32 cellular contexts compared by ENCODE assay signal in the genomic region with DNA sequence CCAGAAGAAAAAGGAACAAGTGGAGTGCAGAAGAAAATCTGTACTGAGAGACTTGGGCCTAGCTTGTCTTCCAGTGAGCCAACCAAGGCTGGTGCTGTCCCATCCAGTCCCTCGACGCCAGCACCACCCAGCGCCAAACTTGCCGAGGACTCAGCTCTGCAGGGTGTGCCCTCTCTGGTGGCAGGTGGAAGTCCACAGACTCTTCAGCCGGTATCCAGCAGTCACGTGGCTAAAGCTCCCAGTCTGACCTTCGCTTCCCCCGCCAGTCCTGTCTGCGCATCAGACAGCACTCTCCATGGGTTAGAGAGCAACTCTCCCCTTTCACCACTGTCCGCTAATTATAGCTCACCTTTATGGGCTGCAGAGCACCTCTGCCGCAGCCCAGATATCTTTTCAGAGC. TPM values are rescaled to one million over a fixed set of nuclear protein-coding genes. Genes with fewer than 3 reads are reported as not detected.
A peak's percentile ranks its signal among the peaks of the same experiment; 100 is the strongest.
DNase-seq lines count a peak whose midpoint lies in the region; ATAC-seq and TF ChIP-seq lines count a peak whose summit lies in the region.
"Had no signal": no experiment of that assay in that cellular context is flagged by ENCODE, and none has a peak within 500 bp of the region (broad histone marks: within the 10 kb centered on the region; RNA-seq: fewer than 3 reads in every experiment).

No MANE protein-coding gene starts in this region.

- H3K27ac ChIP-seq in right atrium auricular region, result peak overlapping the region; percentile 47 to 52
- H3K27ac ChIP-seq: SK-N-MC had no signal

- H3K36me3 Mint-ChIP-seq in WTC11 (peaks cover 51% of the 10 kb centered on the region), endothelial cell (ENCODE audit: low read depth, unreplicated experiment) (peaks cover 30% of the 10 kb centered on the region)
- H3K36me3 Mint-ChIP-seq in stimulated activated memory B cell treated with anti-CD40 and anti-IgM and Interleukin-4, amounts not matched to agents 10 μg/mL and 1 μg/mL and 100 μg/mL, for 72 hours, result peaks cover 58% of the 10 kb centered on the region
- H3K36me3 Mint-ChIP-seq in activated CD4-positive, alpha-beta T cell treated with anti-CD3 and anti-CD28 coated beads, Interleukin-2, amount 10 ng/mL, durations not matched to agents 24 days and 14 days (ENCODE audit: low read depth), result peaks cover 31% of the 10 kb centered on the region

- H3K27me3 Mint-ChIP-seq in WTC11 (ENCODE audit: low read depth), result no peaks in the 10 kb centered on the region
- H3K27me3 Mint-ChIP-seq in endothelial cell (ENCODE audit: unreplicated experiment), result peaks cover 4% of the 10 kb centered on the region
- H3K27me3 Mint-ChIP-seq in stimulated activated memory B cell treated with anti-CD40 and anti-IgM and Interleukin-4, amounts not matched to agents 10 μg/mL and 1 μg/mL and 100 μg/mL, for 72 hours, result no peaks in the 10 kb centered on the region
- H3K27me3 Mint-ChIP-seq in activated CD4-positive, alpha-beta T cell treated with anti-CD3 and anti-CD28 coated beads, Interleukin-2, amount 10 ng/mL, durations not matched to agents 24 days and 14 days, result no peaks in the 10 kb centered on the region
- H3K27me3 Mint-ChIP-seq: activated CD4-positive, alpha-beta T cell treated with anti-CD3 and anti-CD28 coated beads for 36 hours; activated naive CD8-positive, alpha-beta T cell treated with anti-CD3 and anti-CD28 coated beads for 36 hours; naive thymus-derived CD4-positive, alpha-beta T cell had no signal

- DNase-seq in WTC11 (ENCODE audit: low spot score) (no peak), endothelial cell (ENCODE audit: low spot score) (no peak), right atrium auricular region (ENCODE audit: low spot score) (no peak)
- no peak for DNase-seq in activated CD4-positive, alpha-beta T cell treated with anti-CD3 and anti-CD28 coated beads, Interleukin-2, amount 10 ng/mL, durations not matched to agents 24 days and 14 days
- no peak for DNase-seq in stimulated activated CD4-positive, alpha-beta T cell treated with anti-CD3 and anti-CD28 coated beads, Interleukin-4, amount 100 ng/mL, for 24 hours
- DNase-seq in activated CD4-positive, alpha-beta T cell treated with anti-CD3 and anti-CD28 coated beads, Interleukin-2, amount 50 U/mL, for 1 hour, result no peak
- DNase-seq: activated CD4-positive, alpha-beta T cell treated with anti-CD3 and anti-CD28 coated beads for 36 hours; activated CD8-positive, alpha-beta memory T cell treated with anti-CD3 and anti-CD28 coated beads for 24 hours; activated effector memory CD4-positive, alpha-beta T cell treated with anti-CD3 and anti-CD28 coated beads, Interleukin-2, amount 50 U/mL, for 16 hours; activated naive CD8-positive, alpha-beta T cell treated with anti-CD3 and anti-CD28 coated beads for 36 hours; aorta; C1 segment of cervical spinal cord; central memory CD4-positive, alpha-beta T cell; COR-L47; GDM1; glutamatergic neuron; HFFc6; KBM-7; MG63; naive thymus-derived CD4-positive, alpha-beta T cell; NCI-H2081 treated with DMSO at 0.1 percent for 48 hours; NCI-H446; NCI-H82; RPMI8226; stimulated activated CD4-positive, alpha-beta T cell treated with anti-CD3 and anti-CD28 coated beads, Interleukin-1b, Interleukin-23, amount 100 ng/mL, for 48 hours; T-helper 2 cell had no signal

- no peak overlapping the region for H3K4me3 ChIP-seq in right atrium auricular region
- H3K4me3 ChIP-seq: MG63, SK-N-MC, smooth muscle cell had no signal

- CTCF ChIA-PET in WTC11 (lab: Charles Lee), result interaction anchor here (0.9 to 4.6 kb wide), 8 partner anchors 11 to 99 kb away, joined by 3 to 32 read pairs (median 4); no protein-coding TSS in a partner anchor

- H3K9me3 ChIP-seq in right atrium auricular region, result no peaks in the 10 kb centered on the region
- H3K9me3 ChIP-seq: MG63 had no signal

- no peaks in the 10 kb centered on the region for H3K9me3 Mint-ChIP-seq in WTC11
- no peaks in the 10 kb centered on the region for H3K9me3 Mint-ChIP-seq in endothelial cell (ENCODE audit: unreplicated experiment)
- H3K9me3 Mint-ChIP-seq in stimulated activated memory B cell treated with anti-CD40 and anti-IgM and Interleukin-4, amounts not matched to agents 10 μg/mL and 1 μg/mL and 100 μg/mL, for 72 hours, result no peaks in the 10 kb centered on the region
- H3K9me3 Mint-ChIP-seq in activated CD4-positive, alpha-beta T cell treated with anti-CD3 and anti-CD28 coated beads, Interleukin-2, amount 10 ng/mL, durations not matched to agents 24 days and 14 days, result no peaks in the 10 kb centered on the region
- H3K9me3 Mint-ChIP-seq: activated naive CD8-positive, alpha-beta T cell treated with anti-CD3 and anti-CD28 coated beads for 36 hours; HFFc6; naive thymus-derived CD4-positive, alpha-beta T cell had no signal

- H3K27ac Mint-ChIP-seq in WTC11, result peak overlapping the region; percentile 91
- H3K27ac Mint-ChIP-seq in endothelial cell (ENCODE audit: unreplicated experiment), result peak overlapping the region; percentile 95
- peak overlapping the region; percentile 62 for H3K27ac Mint-ChIP-seq in stimulated activated memory B cell treated with anti-CD40 and anti-IgM and Interleukin-4, amounts not matched to agents 10 μg/mL and 1 μg/mL and 100 μg/mL, for 72 hours
- no peak overlapping the region for H3K27ac Mint-ChIP-seq in activated CD4-positive, alpha-beta T cell treated with anti-CD3 and anti-CD28 coated beads, Interleukin-2, amount 10 ng/mL, durations not matched to agents 24 days and 14 days
- H3K27ac Mint-ChIP-seq: activated CD4-positive, alpha-beta T cell treated with anti-CD3 and anti-CD28 coated beads for 36 hours; activated naive CD8-positive, alpha-beta T cell treated with anti-CD3 and anti-CD28 coated beads for 36 hours; HFFc6; naive thymus-derived CD4-positive, alpha-beta T cell had no signal

- peaks cover 72% of the 10 kb centered on the region for H3K36me3 ChIP-seq in right atrium auricular region

- H3K4me3 Mint-ChIP-seq in WTC11 (no peak overlapping the region), endothelial cell (ENCODE audit: unreplicated experiment) (no peak overlapping the region)
- H3K4me3 Mint-ChIP-seq in stimulated activated memory B cell treated with anti-CD40 and anti-IgM and Interleukin-4, amounts not matched to agents 10 μg/mL and 1 μg/mL and 100 μg/mL, for 72 hours, result no peak overlapping the region
- H3K4me3 Mint-ChIP-seq in activated CD4-positive, alpha-beta T cell treated with anti-CD3 and anti-CD28 coated beads, Interleukin-2, amount 10 ng/mL, durations not matched to agents 24 days and 14 days, result no peak overlapping the region
- H3K4me3 Mint-ChIP-seq: activated CD4-positive, alpha-beta T cell treated with anti-CD3 and anti-CD28 coated beads for 36 hours; activated naive CD8-positive, alpha-beta T cell treated with anti-CD3 and anti-CD28 coated beads for 36 hours; HFFc6; naive thymus-derived CD4-positive, alpha-beta T cell had no signal

- peak; percentile 11; the same call in 1 of the 2 replicates for ATAC-seq in WTC11
- no peak for ATAC-seq in stimulated activated memory B cell treated with anti-CD40 and anti-IgM and Interleukin-4, amounts not matched to agents 10 μg/mL and 1 μg/mL and 100 μg/mL, for 72 hours
- ATAC-seq in GM18520 (IDR thresholded peaks at IDR 0.05; ENCODE audit: unreplicated experiment), result no peak
- ATAC-seq: activated CD4-positive, alpha-beta T cell treated with anti-CD3 and anti-CD28 coated beads for 36 hours; left lobe of liver; naive thymus-derived CD4-positive, alpha-beta T cell had no signal

- intact Hi-C loops in activated CD4-positive, alpha-beta T cell treated with anti-CD3 and anti-CD28 coated beads, Interleukin-2, amount 10 ng/mL, durations not matched to agents 24 days and 14 days (cut with micrococcal nuclease), result no loop called here

- POLR2A ChIA-PET in WTC11 (lab: Charles Lee), result interaction anchor here (0.8 kb wide), 1 partner anchor 15 kb away, joined by 5 read pairs; no protein-coding TSS in a partner anchor

- peaks cover 0 to 13% of the 10 kb centered on the region in 2 donors for H3K4me1 ChIP-seq in right atrium auricular region

- H3K27me3 ChIP-seq in right atrium auricular region, result no peaks in the 10 kb centered on the region
- H3K27me3 ChIP-seq: MG63 had no signal

- TF ChIP-seq CTCF in WTC11 (IDR thresholded peaks at IDR 0.05) (no peak), endothelial cell (IDR thresholded peaks at IDR 0.05; ENCODE audit: unreplicated experiment) (no peak), right atrium auricular region (IDR thresholded peaks at IDR 0.05) (peak in 1 of 2 donors; percentile 41)

- H3K4me1 Mint-ChIP-seq in WTC11 (peaks cover 47% of the 10 kb centered on the region), endothelial cell (ENCODE audit: unreplicated experiment) (peaks cover 49% of the 10 kb centered on the region)
- peaks cover 26% of the 10 kb centered on the region for H3K4me1 Mint-ChIP-seq in stimulated activated memory B cell treated with anti-CD40 and anti-IgM and Interleukin-4, amounts not matched to agents 10 μg/mL and 1 μg/mL and 100 μg/mL, for 72 hours
- H3K4me1 Mint-ChIP-seq in activated CD4-positive, alpha-beta T cell treated with anti-CD3 and anti-CD28 coated beads, Interleukin-2, amount 10 ng/mL, durations not matched to agents 24 days and 14 days, result no peaks in the 10 kb centered on the region
- H3K4me1 Mint-ChIP-seq: activated CD4-positive, alpha-beta T cell treated with anti-CD3 and anti-CD28 coated beads for 36 hours; activated naive CD8-positive, alpha-beta T cell treated with anti-CD3 and anti-CD28 coated beads for 36 hours; naive thymus-derived CD4-positive, alpha-beta T cell had no signal

TF ChIP-seq in WTC11, 78 proteins besides CTCF, POLR2A, EP300 and RAD21 (continues in another document):
- TF ChIP-seq, protein P1, sequence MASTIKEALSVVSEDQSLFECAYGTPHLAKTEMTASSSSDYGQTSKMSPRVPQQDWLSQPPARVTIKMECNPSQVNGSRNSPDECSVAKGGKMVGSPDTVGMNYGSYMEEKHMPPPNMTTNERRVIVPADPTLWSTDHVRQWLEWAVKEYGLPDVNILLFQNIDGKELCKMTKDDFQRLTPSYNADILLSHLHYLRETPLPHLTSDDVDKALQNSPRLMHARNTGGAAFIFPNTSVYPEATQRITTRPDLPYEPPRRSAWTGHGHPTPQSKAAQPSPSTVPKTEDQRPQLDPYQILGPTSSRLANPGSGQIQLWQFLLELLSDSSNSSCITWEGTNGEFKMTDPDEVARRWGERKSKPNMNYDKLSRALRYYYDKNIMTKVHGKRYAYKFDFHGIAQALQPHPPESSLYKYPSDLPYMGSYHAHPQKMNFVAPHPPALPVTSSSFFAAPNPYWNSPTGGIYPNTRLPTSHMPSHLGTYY (CRISPR knock-in tag; IDR thresholded peaks at IDR 0.05), result no peak
- TF ChIP-seq NFATC4 (CRISPR knock-in tag; IDR thresholded peaks at IDR 0.05) (no peak), PRRX2 (CRISPR knock-in tag; IDR thresholded peaks at IDR 0.05) (no peak)

RNA-seq across cellular contexts. Expression of a gene that starts 15.6 kb away (rescaled TPM):
- total RNA-seq in WTC11 (2021) (22.5 to 25.4 TPM (median 24.2 TPM) in 3 replicates), endothelial cell (ENCODE audit: unreplicated experiment) (42.4 TPM), right atrium auricular region (10 to 100 TPM; 64.7 to 87.8 TPM)
- 12.7 and 14.0 TPM in 2 replicates for total RNA-seq in activated CD4-positive, alpha-beta T cell treated with anti-CD3 and anti-CD28 coated beads, Interleukin-2, amount 10 ng/mL, durations not matched to agents 24 days and 14 days

RNA-seq across cellular contexts. Expression of a gene that starts 27.9 kb away (rescaled TPM):
- 38.6 to 47.7 TPM (median 39.3 TPM) in 3 replicates for total RNA-seq in WTC11 (2021)
- total RNA-seq in endothelial cell (ENCODE audit: unreplicated experiment), result 12.0 TPM
- not detected for total RNA-seq in right atrium auricular region
- total RNA-seq in activated CD4-positive, alpha-beta T cell treated with anti-CD3 and anti-CD28 coated beads, Interleukin-2, amount 10 ng/mL, durations not matched to agents 24 days and 14 days, result not detected in 2 replicates
- total RNA-seq: activated CD4-positive, alpha-beta T cell treated with anti-CD3 and anti-CD28 coated beads for 36 hours; activated naive CD8-positive, alpha-beta T cell treated with anti-CD3 and anti-CD28 coated beads for 36 hours; aorta; dermis microvascular lymphatic vessel endothelial cell; HFFc6; left lobe of liver; naive thymus-derived CD4-positive, alpha-beta T cell; smooth muscle cell had no signal

Comparison
In these comparisons a context has a peak if more than half of its experiments do, and no peak if none do; other contexts are left out.
1. RNA of a gene that starts 27.9 kb away (total RNA-seq): 38.6 to 47.7 TPM in WTC11 and 12.0 TPM in endothelial cell (single experiment); not detected in right atrium auricular region and not detected in activated CD4-positive, alpha-beta T cell treated with anti-CD3 and anti-CD28 coated beads, Interleukin-2, amount 10 ng/mL, durations not matched to agents 24 days and 14 days; every median in the first group is over 10 times any median in the second.